In the genomic region with DNA sequence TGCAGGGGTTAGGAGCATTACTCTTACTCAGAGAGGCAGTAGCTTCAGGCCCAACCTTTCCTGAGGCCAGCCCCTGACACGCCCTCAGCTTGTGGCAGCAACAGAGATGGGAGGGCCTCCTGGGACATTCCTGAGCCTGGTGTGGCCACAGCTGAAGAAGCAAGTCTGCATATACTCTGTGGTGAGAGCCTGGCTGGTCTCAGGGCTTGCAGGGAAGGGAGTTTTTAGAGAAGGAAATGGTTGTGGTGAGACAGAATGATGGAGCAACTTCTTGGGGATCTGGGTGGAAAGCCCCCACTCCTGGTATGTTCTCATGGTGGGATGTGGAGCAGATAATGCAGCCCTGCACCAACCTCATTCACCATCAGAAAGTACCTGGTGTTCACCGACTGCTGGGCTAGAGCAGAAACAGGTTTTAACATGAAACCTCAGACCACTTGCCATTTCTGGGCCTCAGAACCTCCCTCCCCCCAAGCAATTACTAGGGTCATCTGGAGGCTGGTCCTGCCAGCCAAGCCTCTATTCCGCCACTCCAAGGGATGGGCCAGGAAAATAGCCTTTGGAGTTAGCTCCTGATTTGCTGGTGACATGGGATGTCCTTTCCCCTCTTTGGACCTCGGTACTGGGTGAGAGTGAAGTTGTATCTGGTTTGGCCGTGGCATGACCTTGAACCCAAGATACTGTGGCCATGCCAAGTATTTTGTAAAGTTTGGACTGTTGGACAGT, we compare ENCODE assay signal across 8 cellular contexts. TPM values are rescaled to one million over a fixed set of nuclear protein-coding genes. Genes with fewer than 3 reads are reported as not detected.
DNase-seq lines count a peak whose midpoint lies in the region; ATAC-seq, FAIRE-seq and TF ChIP-seq lines count a peak whose summit lies in the region.

No MANE protein-coding gene starts in this region.

- DNase-seq in D721Med (ENCODE audit: insufficient read length, low spot score) (peak; percentile 32), SJSA1 (ENCODE audit: low read depth in 1 of 2, low spot score in 2 of 2) (peak; percentile 81 to 88), body of pancreas (peak; percentile 55 to 84 (median 68)), islet precursor cell (peak; percentile 98), NCI-H524 (lab: John Stamatoyannopoulos, UW) (no peak)
- peak; percentile 67 for DNase-seq in stimulated activated CD4-positive, alpha-beta T cell treated with anti-CD3 and anti-CD28 coated beads, Interleukin-4, amount 100 ng/mL, for 24 hours

- no peak for TF ChIP-seq CTCF in D721Med (IDR thresholded peaks at IDR 0.05; ENCODE audit: insufficient read depth, missing control alignments)
- no peak for TF ChIP-seq CTCF in body of pancreas (IDR thresholded peaks at IDR 0.05)

- TF ChIP-seq POLR2A in body of pancreas (IDR thresholded peaks at IDR 0.05) = peak in 1 of 3 donors; percentile 28

- intact Hi-C loops in body of pancreas (cut with DNase I) = no loop called here

- 30 to 43% methylated on average over 2 to 5 of the region's 5 CpGs for WGBS in body of pancreas, 2 donors

- FAIRE-seq in D721Med (lab: Jason Lieb, UNC) = no peak

- ATAC-seq in GM19468 (IDR thresholded peaks at IDR 0.05; ENCODE audit: extremely low read depth, unreplicated experiment) = peak; percentile 64
- peak; percentile 72 for ATAC-seq in HG03469 (IDR thresholded peaks at IDR 0.05; ENCODE audit: unreplicated experiment)
- ATAC-seq in body of pancreas = peak; percentile 79

- H3K36me3 ChIP-seq in SJSA1 (no peaks in the 10 kb centered on the region), body of pancreas (replicated peaks in 1 of 2; ENCODE audit: insufficient read depth in 1 of 2, low read depth in 2 of 2) (no peaks in the 10 kb centered on the region)

- H3K4me3 ChIP-seq in SJSA1 (no peak overlapping the region), body of pancreas (no peak overlapping the region)

- H3K4me1 ChIP-seq in SJSA1 (replicated peaks) (peaks cover 45% of the 10 kb centered on the region), body of pancreas (peaks cover 26% of the 10 kb centered on the region)

- H3K27me3 ChIP-seq in SJSA1 (replicated peaks) (no peaks in the 10 kb centered on the region), body of pancreas (no peaks in the 10 kb centered on the region)

- H3K27ac ChIP-seq in SJSA1 (peak overlapping the region; percentile 16), body of pancreas (peak overlapping the region in 2 of 4 donors; percentile 64 to 71)

- H3K9me3 ChIP-seq in SJSA1 (replicated peaks) (no peaks in the 10 kb centered on the region), body of pancreas (no peaks in the 10 kb centered on the region)

RNA-seq across cellular contexts. Expression of a gene that starts 28.0 kb away (rescaled TPM):
- 8.6 and 9.8 TPM in 2 replicates for total RNA-seq in SJSA1 (2014; rRNA removed; shearing (Covaris generic))
- 10 to 100 TPM in 1 of 2 donors, 1 to 10 TPM in 1; 7.5 to 19.8 TPM for total RNA-seq in body of pancreas

RNA-seq across cellular contexts. Expression of a gene that starts 44.0 kb away (rescaled TPM):
- 230 and 391 TPM in 2 replicates for total RNA-seq in SJSA1 (2014; rRNA removed; shearing (Covaris generic))
- total RNA-seq in body of pancreas = 100 to 1,000 TPM in 1 of 2 donors, 10 to 100 TPM in 1; 76.8 to 533 TPM

Comparison
In these comparisons a context has a peak if more than half of its experiments do, and no peak if none do; other contexts are left out.
1. DNase-seq: peak in D721Med (single experiment), SJSA1 (2 of 2), body of pancreas (4 of 4), islet precursor cell (single experiment) and stimulated activated CD4-positive, alpha-beta T cell treated with anti-CD3 and anti-CD28 coated beads, Interleukin-4, amount 100 ng/mL, for 24 hours (single experiment); none in NCI-H524 (0 of 2).
2. Peak in every context shown above with its lines, with median percentiles within 50 percentile points of each other: ATAC-seq.